28 cellular contexts compared by ENCODE assay signal in the genomic region with DNA sequence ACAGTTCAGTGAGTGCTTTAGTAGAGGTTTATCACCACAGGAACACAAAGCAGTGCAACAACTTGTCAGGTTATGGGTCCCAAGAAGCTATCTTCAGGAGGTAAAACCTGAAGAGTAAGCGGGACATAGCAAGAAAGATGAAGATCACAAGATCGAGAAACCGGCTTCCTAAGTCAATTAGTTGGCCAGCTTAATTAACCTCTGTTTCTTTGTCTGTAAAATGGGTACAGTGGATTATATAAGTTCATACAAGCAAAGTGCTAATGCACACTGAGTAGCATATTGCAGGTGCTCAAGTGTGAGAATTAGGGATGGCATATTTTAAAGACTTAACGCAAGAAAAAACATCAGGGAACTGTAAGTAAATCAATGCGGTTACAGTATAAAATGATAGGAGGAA.
"Had no signal": no experiment of that assay in that cellular context is flagged by ENCODE, and none has a peak within 500 bp of the region (broad histone marks: within the 10 kb centered on the region; RNA-seq: fewer than 3 reads in every experiment).

No MANE protein-coding gene starts in this region.

- ATAC-seq: activated CD4-positive, CD25-positive, alpha-beta regulatory T cell treated with anti-CD3 and anti-CD28 coated beads, Interleukin-2, amount 50 U/mL, for 24 hours; activated CD8-positive, alpha-beta T cell treated with anti-CD3 and anti-CD28 coated beads for 36 hours; activated naive CD4-positive, alpha-beta T cell treated with anti-CD3 and anti-CD28 coated beads, Interleukin-2, amount 50 U/mL, for 72 hours; activated T-cell treated with anti-CD3 and anti-CD28 coated beads, Interleukin-2, amount 50 U/mL, for 4 hours; activated T-helper 17 cell treated with anti-CD3 and anti-CD28 coated beads, Interleukin-2, amount 50 U/mL, for 72 hours; heart right ventricle; T-helper 17 cell had no signal

- H3K9me3 ChIP-seq: ascending aorta, breast epithelium, colonic mucosa, heart right ventricle had no signal

- H3K27me3 ChIP-seq: ascending aorta, breast epithelium, cardiac muscle cell, colonic mucosa, heart right ventricle had no signal

- H3K27ac ChIP-seq: ascending aorta, breast epithelium, colonic mucosa, epithelial cell of prostate, heart right ventricle, WERI-Rb-1 had no signal

- H3K4me3 ChIP-seq: ascending aorta, breast epithelium, cardiac muscle cell, colonic mucosa, heart right ventricle had no signal

- DNase-seq: activated B cell treated with CpG ODN at 0.5 μM for 24 hours; activated CD4-positive, alpha-beta T cell treated with anti-CD3 and anti-CD28 coated beads for 48 hours; activated CD4-positive, alpha-beta T cell treated with anti-CD3 and anti-CD28 coated beads, Interleukin-2, amount 50 U/mL, for 1 hour; activated CD4-positive, alpha-beta T cell treated with anti-CD3 and anti-CD28 coated beads, Interleukin-2, amount 50 U/mL, for 48 hours; activated CD8-positive, alpha-beta memory T cell treated with anti-CD3 and anti-CD28 coated beads for 24 hours; activated CD8-positive, alpha-beta T cell treated with anti-CD3 and anti-CD28 coated beads for 36 hours; activated effector memory CD4-positive, alpha-beta T cell treated with Interleukin-2 at 50 U/mL for 16 hours; activated gamma-delta T cell treated with Interleukin-2 at 50 U/mL for 16 hours; activated naive CD4-positive, alpha-beta T cell treated with anti-CD3 and anti-CD28 coated beads for 36 hours; activated naive CD8-positive, alpha-beta T cell treated with anti-CD3 and anti-CD28 coated beads, Interleukin-2, amount 10 ng/mL, durations not matched to agents 7 days and 5 days; activated T-cell treated with anti-CD3 and anti-CD28 coated beads, Interleukin-2, amount 50 U/mL, for 4 hours; central memory CD4-positive, alpha-beta T cell; cerebellar nuclear complex; colonic mucosa; effector CD8-positive, alpha-beta T cell; foreskin fibroblast; heart right ventricle; T-helper 1 cell; T-helper 17 cell; T1000; WERI-Rb-1 had no signal

- H3K36me3 ChIP-seq: breast epithelium, colonic mucosa had no signal

- H3K4me1 ChIP-seq: breast epithelium, colonic mucosa had no signal
